Comparison of ENCODE assay signal across 1 cellular context in genomic region chr3:39268554-39268910, GRCh38.
TF ChIP-seq lines count a peak whose summit lies in the region.

No MANE protein-coding gene starts in this region.

TF ChIP-seq in GM23338, 12 proteins besides CTCF, POLR2A, EP300 and RAD21 (continued from another document):
- TF ChIP-seq, protein P1, sequence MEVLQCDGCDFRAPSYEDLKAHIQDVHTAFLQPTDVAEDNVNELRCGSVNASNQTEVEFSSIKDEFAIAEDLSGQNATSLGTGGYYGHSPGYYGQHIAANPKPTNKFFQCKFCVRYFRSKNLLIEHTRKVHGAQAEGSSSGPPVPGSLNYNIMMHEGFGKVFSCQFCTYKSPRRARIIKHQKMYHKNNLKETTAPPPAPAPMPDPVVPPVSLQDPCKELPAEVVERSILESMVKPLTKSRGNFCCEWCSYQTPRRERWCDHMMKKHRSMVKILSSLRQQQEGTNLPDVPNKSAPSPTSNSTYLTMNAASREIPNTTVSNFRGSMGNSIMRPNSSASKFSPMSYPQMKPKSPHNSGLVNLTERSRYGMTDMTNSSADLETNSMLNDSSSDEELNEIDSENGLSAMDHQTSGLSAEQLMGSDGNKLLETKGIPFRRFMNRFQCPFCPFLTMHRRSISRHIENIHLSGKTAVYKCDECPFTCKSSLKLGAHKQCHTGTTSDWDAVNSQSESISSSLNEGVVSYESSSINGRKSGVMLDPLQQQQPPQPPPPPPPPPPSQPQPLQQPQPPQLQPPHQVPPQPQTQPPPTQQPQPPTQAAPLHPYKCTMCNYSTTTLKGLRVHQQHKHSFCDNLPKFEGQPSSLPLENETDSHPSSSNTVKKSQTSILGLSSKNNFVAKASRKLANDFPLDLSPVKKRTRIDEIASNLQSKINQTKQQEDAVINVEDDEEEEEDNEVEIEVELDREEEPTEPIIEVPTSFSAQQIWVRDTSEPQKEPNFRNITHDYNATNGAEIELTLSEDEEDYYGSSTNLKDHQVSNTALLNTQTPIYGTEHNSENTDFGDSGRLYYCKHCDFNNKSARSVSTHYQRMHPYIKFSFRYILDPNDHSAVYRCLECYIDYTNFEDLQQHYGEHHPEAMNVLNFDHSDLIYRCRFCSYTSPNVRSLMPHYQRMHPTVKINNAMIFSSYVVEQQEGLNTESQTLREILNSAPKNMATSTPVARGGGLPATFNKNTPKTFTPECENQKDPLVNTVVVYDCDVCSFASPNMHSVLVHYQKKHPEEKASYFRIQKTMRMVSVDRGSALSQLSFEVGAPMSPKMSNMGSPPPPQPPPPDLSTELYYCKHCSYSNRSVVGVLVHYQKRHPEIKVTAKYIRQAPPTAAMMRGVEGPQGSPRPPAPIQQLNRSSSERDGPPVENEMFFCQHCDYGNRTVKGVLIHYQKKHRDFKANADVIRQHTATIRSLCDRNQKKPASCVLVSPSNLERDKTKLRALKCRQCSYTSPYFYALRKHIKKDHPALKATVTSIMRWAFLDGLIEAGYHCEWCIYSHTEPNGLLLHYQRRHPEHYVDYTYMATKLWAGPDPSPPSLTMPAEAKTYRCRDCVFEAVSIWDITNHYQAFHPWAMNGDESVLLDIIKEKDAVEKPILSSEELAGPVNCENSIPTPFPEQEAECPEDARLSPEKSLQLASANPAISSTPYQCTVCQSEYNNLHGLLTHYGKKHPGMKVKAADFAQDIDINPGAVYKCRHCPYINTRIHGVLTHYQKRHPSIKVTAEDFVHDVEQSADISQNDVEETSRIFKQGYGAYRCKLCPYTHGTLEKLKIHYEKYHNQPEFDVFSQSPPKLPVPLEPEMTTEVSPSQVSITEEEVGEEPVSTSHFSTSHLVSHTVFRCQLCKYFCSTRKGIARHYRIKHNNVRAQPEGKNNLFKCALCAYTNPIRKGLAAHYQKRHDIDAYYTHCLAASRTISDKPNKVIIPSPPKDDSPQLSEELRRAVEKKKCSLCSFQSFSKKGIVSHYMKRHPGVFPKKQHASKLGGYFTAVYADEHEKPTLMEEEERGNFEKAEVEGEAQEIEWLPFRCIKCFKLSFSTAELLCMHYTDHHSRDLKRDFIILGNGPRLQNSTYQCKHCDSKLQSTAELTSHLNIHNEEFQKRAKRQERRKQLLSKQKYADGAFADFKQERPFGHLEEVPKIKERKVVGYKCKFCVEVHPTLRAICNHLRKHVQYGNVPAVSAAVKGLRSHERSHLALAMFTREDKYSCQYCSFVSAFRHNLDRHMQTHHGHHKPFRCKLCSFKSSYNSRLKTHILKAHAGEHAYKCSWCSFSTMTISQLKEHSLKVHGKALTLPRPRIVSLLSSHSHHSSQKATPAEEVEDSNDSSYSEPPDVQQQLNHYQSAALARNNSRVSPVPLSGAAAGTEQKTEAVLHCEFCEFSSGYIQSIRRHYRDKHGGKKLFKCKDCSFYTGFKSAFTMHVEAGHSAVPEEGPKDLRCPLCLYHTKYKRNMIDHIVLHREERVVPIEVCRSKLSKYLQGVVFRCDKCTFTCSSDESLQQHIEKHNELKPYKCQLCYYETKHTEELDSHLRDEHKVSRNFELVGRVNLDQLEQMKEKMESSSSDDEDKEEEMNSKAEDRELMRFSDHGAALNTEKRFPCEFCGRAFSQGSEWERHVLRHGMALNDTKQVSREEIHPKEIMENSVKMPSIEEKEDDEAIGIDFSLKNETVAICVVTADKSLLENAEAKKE (CRISPR knock-in tag; IDR thresholded peaks at IDR 0.05): no peak
- no peak for TF ChIP-seq EZH2phosphoT487 (IDR thresholded peaks at IDR 0.05; ENCODE audit: unreplicated experiment)
- no peak for TF ChIP-seq POLR2AphosphoS5 (IDR thresholded peaks at IDR 0.05; ENCODE audit: low read depth)
- no peak for TF ChIP-seq JUNB (IDR thresholded peaks at IDR 0.05; ENCODE audit: unreplicated experiment)
- TF ChIP-seq, protein P2, sequence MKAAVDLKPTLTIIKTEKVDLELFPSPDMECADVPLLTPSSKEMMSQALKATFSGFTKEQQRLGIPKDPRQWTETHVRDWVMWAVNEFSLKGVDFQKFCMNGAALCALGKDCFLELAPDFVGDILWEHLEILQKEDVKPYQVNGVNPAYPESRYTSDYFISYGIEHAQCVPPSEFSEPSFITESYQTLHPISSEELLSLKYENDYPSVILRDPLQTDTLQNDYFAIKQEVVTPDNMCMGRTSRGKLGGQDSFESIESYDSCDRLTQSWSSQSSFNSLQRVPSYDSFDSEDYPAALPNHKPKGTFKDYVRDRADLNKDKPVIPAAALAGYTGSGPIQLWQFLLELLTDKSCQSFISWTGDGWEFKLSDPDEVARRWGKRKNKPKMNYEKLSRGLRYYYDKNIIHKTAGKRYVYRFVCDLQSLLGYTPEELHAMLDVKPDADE (IDR thresholded peaks at IDR 0.05): no peak
- no peak for TF ChIP-seq ZNF114 (CRISPR knock-in tag; IDR thresholded peaks at IDR 0.05)
